ENCODE assay signal across 13 cellular contexts in genomic region chr4:153227501-153227900, GRCh38.
"Had no signal": no experiment of that assay in that cellular context is flagged by ENCODE, and none has a peak within 500 bp of the region (broad histone marks: within the 10 kb centered on the region; RNA-seq: fewer than 3 reads in every experiment).

No MANE protein-coding gene starts in this region.

- H3K9me3 Mint-ChIP-seq: activated naive CD4-positive, alpha-beta T cell treated with anti-CD3 and anti-CD28 coated beads, Interleukin-2, amount 50 U/mL, for 24 hours had no signal

- H3K27me3 ChIP-seq: colonic mucosa, gastroesophageal sphincter, pancreas, tibial artery had no signal

- H3K27ac ChIP-seq: colonic mucosa, gastroesophageal sphincter, pancreas, tibial artery had no signal

- DNase-seq: activated CD4-positive, alpha-beta T cell treated with anti-CD3 and anti-CD28 coated beads, Interleukin-2, amount 50 U/mL, for 4 hours; activated gamma-delta T cell; central memory CD4-positive, alpha-beta T cell; colonic mucosa; immature natural killer cell; pancreas; stimulated activated naive B cell treated with anti-CD40 and anti-IgM and Interleukin-4, amounts not matched to agents 10 μg/mL and 1 μg/mL and 100 μg/mL, for 72 hours; SW 1271; tibial artery had no signal

- ATAC-seq: gastroesophageal sphincter; pancreas; sciatic nerve; stimulated activated naive B cell treated with anti-CD40 and anti-IgM and Interleukin-4, amounts not matched to agents 10 μg/mL and 1 μg/mL and 100 μg/mL, for 72 hours had no signal

- H3K36me3 ChIP-seq: colonic mucosa, gastroesophageal sphincter, pancreas, tibial artery had no signal

- H3K27ac Mint-ChIP-seq: activated naive CD4-positive, alpha-beta T cell treated with anti-CD3 and anti-CD28 coated beads, Interleukin-2, amount 50 U/mL, for 24 hours; immature natural killer cell; memory B cell; stimulated activated naive B cell treated with anti-CD40 and anti-IgM and Interleukin-4, amounts not matched to agents 10 μg/mL and 1 μg/mL and 100 μg/mL, for 72 hours had no signal

- H3K9me3 ChIP-seq: colonic mucosa, gastroesophageal sphincter, pancreas, tibial artery had no signal

- H3K4me3 Mint-ChIP-seq: activated naive CD4-positive, alpha-beta T cell treated with anti-CD3 and anti-CD28 coated beads, Interleukin-2, amount 50 U/mL, for 24 hours; immature natural killer cell; memory B cell; stimulated activated naive B cell treated with anti-CD40 and anti-IgM and Interleukin-4, amounts not matched to agents 10 μg/mL and 1 μg/mL and 100 μg/mL, for 72 hours had no signal

- H3K4me3 ChIP-seq: colonic mucosa, gastroesophageal sphincter, pancreas, tibial artery had no signal

- H3K27me3 Mint-ChIP-seq: activated naive CD4-positive, alpha-beta T cell treated with anti-CD3 and anti-CD28 coated beads, Interleukin-2, amount 50 U/mL, for 24 hours had no signal

- H3K36me3 Mint-ChIP-seq: activated naive CD4-positive, alpha-beta T cell treated with anti-CD3 and anti-CD28 coated beads, Interleukin-2, amount 50 U/mL, for 24 hours had no signal

- H3K4me1 ChIP-seq: colonic mucosa had no signal
